Comparison of ENCODE assay signal across 36 cellular contexts in genomic region chr21:35764586-35764985, GRCh38.
"Had no signal": no experiment of that assay in that cellular context is flagged by ENCODE, and none has a peak within 500 bp of the region (broad histone marks: within the 10 kb centered on the region; RNA-seq: fewer than 3 reads in every experiment).

No MANE protein-coding gene starts in this region.

- H3K27ac ChIP-seq: cardiac muscle cell, PC-9, SJCRH30, SK-N-MC, WERI-Rb-1 had no signal

- H3K4me2 ChIP-seq: PC-9 had no signal

- H2AFZ ChIP-seq: PC-9 had no signal

- H3K4me3 Mint-ChIP-seq: activated CD4-positive, alpha-beta memory T cell treated with anti-CD3 and anti-CD28 coated beads, Interleukin-2, amount 10 ng/mL, durations not matched to agents 7 days and 5 days; activated CD8-positive, alpha-beta memory T cell treated with anti-CD3 and anti-CD28 coated beads, Interleukin-2, amount 10 ng/mL, durations not matched to agents 7 days and 5 days; activated naive CD4-positive, alpha-beta T cell treated with anti-CD3 and anti-CD28 coated beads, Interleukin-2, amount 10 ng/mL, durations not matched to agents 7 days and 5 days; activated naive CD8-positive, alpha-beta T cell; activated naive CD8-positive, alpha-beta T cell treated with anti-CD3 and anti-CD28 coated beads, Interleukin-2, amount 50 U/mL, for 24 hours; brain; central memory CD8-positive, alpha-beta T cell had no signal

- DNase-seq: activated CD4-positive, alpha-beta memory T cell treated with anti-CD3 and anti-CD28 coated beads, Interleukin-2, amount 10 ng/mL, durations not matched to agents 7 days and 5 days; activated CD4-positive, alpha-beta T cell treated with anti-CD3 and anti-CD28 coated beads for 1 hour; activated CD4-positive, alpha-beta T cell treated with anti-CD3 and anti-CD28 coated beads for 48 hours; activated CD4-positive, CD25-positive, alpha-beta regulatory T cell; activated CD8-positive, alpha-beta memory T cell treated with anti-CD3 and anti-CD28 coated beads for 24 hours; activated CD8-positive, alpha-beta memory T cell treated with anti-CD3 and anti-CD28 coated beads, Interleukin-2, amount 10 ng/mL, durations not matched to agents 7 days and 5 days; activated CD8-positive, alpha-beta memory T cell treated with anti-CD3 and anti-CD28 coated beads, Interleukin-2, amount 50 U/mL, for 48 hours; activated effector memory CD4-positive, alpha-beta T cell treated with Interleukin-2 at 50 U/mL for 16 hours; activated naive CD4-positive, alpha-beta T cell treated with anti-CD3 and anti-CD28 coated beads, Interleukin-2, amount 10 ng/mL, durations not matched to agents 7 days and 5 days; activated naive CD8-positive, alpha-beta T cell treated with anti-CD3 and anti-CD28 coated beads, Interleukin-2, amount 50 U/mL, for 24 hours; activated T-cell treated with anti-CD3 and anti-CD28 coated beads, Interleukin-2, amount 50 U/mL, for 48 hours; anterior cingulate cortex; Karpas-422; KBM-7; MG63; NCI-H1048; NCI-H1105 treated with DMSO at 0.1 percent for 48 hours; NCI-H1436; NCI-H1694; NCI-H1930; NCI-H2081 treated with DMSO at 0.1 percent for 48 hours; NCI-H2171; NCI-H510A; NCI-H526; NCI-H748 treated with DMSO at 0.1 percent for 48 hours; PC-9; SHP77; SJCRH30; T1000; WERI-Rb-1 had no signal

- FAIRE-seq: RCC 7860 had no signal

- H3K27ac Mint-ChIP-seq: activated CD4-positive, alpha-beta memory T cell treated with anti-CD3 and anti-CD28 coated beads, Interleukin-2, amount 10 ng/mL, durations not matched to agents 7 days and 5 days; activated CD8-positive, alpha-beta memory T cell treated with anti-CD3 and anti-CD28 coated beads, Interleukin-2, amount 10 ng/mL, durations not matched to agents 7 days and 5 days; activated naive CD4-positive, alpha-beta T cell treated with anti-CD3 and anti-CD28 coated beads, Interleukin-2, amount 10 ng/mL, durations not matched to agents 7 days and 5 days; activated naive CD8-positive, alpha-beta T cell; activated naive CD8-positive, alpha-beta T cell treated with anti-CD3 and anti-CD28 coated beads, Interleukin-2, amount 50 U/mL, for 24 hours; brain had no signal

- H3K4me3 ChIP-seq: cardiac muscle cell, MG63, PC-9, SJCRH30, SK-N-MC had no signal

- H3K4me1 ChIP-seq: SJCRH30 had no signal

- H3K4me1 Mint-ChIP-seq: activated CD4-positive, alpha-beta memory T cell treated with anti-CD3 and anti-CD28 coated beads, Interleukin-2, amount 10 ng/mL, durations not matched to agents 7 days and 5 days; activated CD8-positive, alpha-beta memory T cell treated with anti-CD3 and anti-CD28 coated beads, Interleukin-2, amount 10 ng/mL, durations not matched to agents 7 days and 5 days; activated naive CD4-positive, alpha-beta T cell treated with anti-CD3 and anti-CD28 coated beads, Interleukin-2, amount 10 ng/mL, durations not matched to agents 7 days and 5 days; activated naive CD8-positive, alpha-beta T cell treated with anti-CD3 and anti-CD28 coated beads, Interleukin-2, amount 50 U/mL, for 24 hours; brain; central memory CD8-positive, alpha-beta T cell had no signal

- H3K9me3 Mint-ChIP-seq: activated CD4-positive, alpha-beta memory T cell treated with anti-CD3 and anti-CD28 coated beads, Interleukin-2, amount 10 ng/mL, durations not matched to agents 7 days and 5 days; activated naive CD4-positive, alpha-beta T cell treated with anti-CD3 and anti-CD28 coated beads, Interleukin-2, amount 10 ng/mL, durations not matched to agents 7 days and 5 days; activated naive CD8-positive, alpha-beta T cell treated with anti-CD3 and anti-CD28 coated beads, Interleukin-2, amount 50 U/mL, for 24 hours; central memory CD8-positive, alpha-beta T cell had no signal

- H3K36me3 ChIP-seq: cardiac muscle cell, MG63, SJCRH30, WERI-Rb-1 had no signal

- H3K9me3 ChIP-seq: MG63 had no signal

- H3K27me3 ChIP-seq: cardiac muscle cell, MG63, SJCRH30 had no signal

- H3K36me3 Mint-ChIP-seq: activated CD8-positive, alpha-beta memory T cell treated with anti-CD3 and anti-CD28 coated beads, Interleukin-2, amount 10 ng/mL, durations not matched to agents 7 days and 5 days; activated naive CD4-positive, alpha-beta T cell treated with anti-CD3 and anti-CD28 coated beads, Interleukin-2, amount 10 ng/mL, durations not matched to agents 7 days and 5 days; activated naive CD8-positive, alpha-beta T cell; brain had no signal

- ATAC-seq: activated CD8-positive, alpha-beta memory T cell treated with anti-CD3 and anti-CD28 coated beads, Interleukin-2, amount 10 ng/mL, durations not matched to agents 7 days and 5 days; activated naive CD8-positive, alpha-beta T cell treated with anti-CD3 and anti-CD28 coated beads, Interleukin-2, amount 50 U/mL, for 24 hours had no signal
